ENCODE assay signal across 11 cellular contexts in the genomic region with DNA sequence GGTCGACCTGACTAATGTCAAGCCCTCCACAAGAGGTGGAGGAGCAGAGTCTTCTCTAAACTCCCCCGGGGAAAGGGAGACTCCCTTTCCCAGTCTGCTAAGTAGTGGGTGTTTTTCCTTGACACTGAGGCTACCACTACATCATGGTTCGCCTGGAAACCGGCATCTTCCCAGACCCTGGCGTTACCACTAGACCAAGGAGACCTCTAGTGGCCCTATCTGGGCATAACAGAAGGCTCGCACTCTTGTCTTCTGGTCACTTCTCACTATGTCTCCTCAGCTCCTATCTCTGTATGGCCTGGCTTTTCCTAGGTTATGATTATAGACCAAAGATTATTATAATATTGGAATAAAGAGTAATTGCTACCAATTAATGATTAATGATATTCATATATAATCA. TPM values are rescaled to one million over a fixed set of nuclear protein-coding genes. Genes with fewer than 3 reads are reported as not detected.
A peak's percentile ranks its signal among the peaks of the same experiment; 100 is the strongest.
DNase-seq lines count a peak whose midpoint lies in the region; ATAC-seq and TF ChIP-seq lines count a peak whose summit lies in the region.
"Not testable (repeated sequence)": the region's sequence is repeated elsewhere in the genome, so short reads cannot be mapped to it uniquely, and the experiment has no call there.
"Had no signal": no experiment of that assay in that cellular context is flagged by ENCODE, and none has a peak within 500 bp of the region (broad histone marks: within the 10 kb centered on the region; RNA-seq: fewer than 3 reads in every experiment).

No MANE protein-coding gene starts in this region.

- not testable (repeated sequence) for DNase-seq in BJ (ENCODE audit: low read depth); esophagus muscularis mucosa (ENCODE audit: extremely low spot score)
- DNase-seq in MV-4-11 (lab: John Stamatoyannopoulos, UW) (peak; percentile 36), PC-3 (peak; percentile 65), left kidney (ENCODE audit: low read depth, low spot score) (peak; percentile 34), skeletal muscle cell (ENCODE audit: low read depth) (peak; percentile 11)
- DNase-seq in activated CD8-positive, alpha-beta T cell treated with anti-CD3 and anti-CD28 coated beads for 36 hours = peak; percentile 27

- H3K36me3 Mint-ChIP-seq in activated CD8-positive, alpha-beta T cell treated with anti-CD3 and anti-CD28 coated beads for 36 hours (ENCODE audit: low read depth) = not testable (repeated sequence)

- intact Hi-C loops in PC-3 (cut with micrococcal nuclease) = loop anchor here (5.0 kb wide), 1 partner anchor 43 kb away; no protein-coding TSS in a partner anchor
- intact Hi-C loops in activated CD8-positive, alpha-beta T cell treated with anti-CD3 and anti-CD28 coated beads for 36 hours (cut with micrococcal nuclease); esophagus muscularis mucosa (cut with DNase I): not testable (repeated sequence)

- not testable (repeated sequence) for H3K9me3 Mint-ChIP-seq in activated CD8-positive, alpha-beta T cell treated with anti-CD3 and anti-CD28 coated beads for 36 hours

- POLR2A ChIA-PET in BJ (lab: Charles Lee); PC-3 (lab: Charles Lee; ENCODE audit: unreplicated experiment); activated CD8-positive, alpha-beta T cell treated with anti-CD3 and anti-CD28 coated beads for 36 hours (lab: Charles Lee): not testable (repeated sequence)

- not testable (repeated sequence) for H3K9ac ChIP-seq in PC-3 (ENCODE audit: low read length)

- not testable (repeated sequence) for H3K27ac ChIP-seq in PC-3 (ENCODE audit: low read length); esophagus muscularis mucosa (replicated peaks in 1 of 4)

- H3K79me2 ChIP-seq in PC-3 (ENCODE audit: low read length) = not testable (repeated sequence)

- not testable (repeated sequence) for H3K4me1 Mint-ChIP-seq in activated CD8-positive, alpha-beta T cell treated with anti-CD3 and anti-CD28 coated beads for 36 hours (ENCODE audit: low read depth)

- H3K4me3 Mint-ChIP-seq in activated CD8-positive, alpha-beta T cell treated with anti-CD3 and anti-CD28 coated beads for 36 hours = not testable (repeated sequence)

- H3K9me3 ChIP-seq in PC-3 (ENCODE audit: low read length); esophagus muscularis mucosa: not testable (repeated sequence)

- TF ChIP-seq CTCF in BJ (IDR thresholded peaks at IDR 0.05; ENCODE audit: insufficient read depth, low read depth, low read length) = peak; percentile 67
- TF ChIP-seq CTCF in GM12874 (IDR thresholded peaks at IDR 0.05; ENCODE audit: insufficient read depth, low read depth, low read length) = peak; percentile 28; the same call in 1 of the 2 replicates
- peak; percentile 40; the same call in 1 of the 2 replicates for TF ChIP-seq CTCF in PC-3 (conservative IDR thresholded peaks at IDR 0.05; ENCODE audit: low read depth, low read length)
- peak; percentile 58 for TF ChIP-seq CTCF in activated CD8-positive, alpha-beta T cell treated with anti-CD3 and anti-CD28 coated beads for 36 hours (IDR thresholded peaks at IDR 0.05)
- TF ChIP-seq CTCF in esophagus muscularis mucosa (IDR thresholded peaks at IDR 0.05) = peak in 2 of 3 experiments; percentile 20 to 50

- TF ChIP-seq EP300 in esophagus muscularis mucosa (IDR thresholded peaks at IDR 0.05) = not testable (repeated sequence)

- H3K27ac Mint-ChIP-seq in activated CD8-positive, alpha-beta T cell treated with anti-CD3 and anti-CD28 coated beads for 36 hours = not testable (repeated sequence)

- H3F3A ChIP-seq in PC-3 (ENCODE audit: low read length, unreplicated experiment) = not testable (repeated sequence)

- not testable (repeated sequence) for H3K36me3 ChIP-seq in BJ (ENCODE audit: control insufficient read depth, insufficient read depth, low read length); PC-3 (ENCODE audit: low read depth, low read length); esophagus muscularis mucosa

- H3K27me3 ChIP-seq in BJ (ENCODE audit: control insufficient read depth, insufficient read depth, low read length); PC-3 (ENCODE audit: low read length): not testable (repeated sequence)
- H3K27me3 ChIP-seq in esophagus muscularis mucosa = peaks cover 0 to 17% (median 0%) of the 10 kb centered on the region in 4 donors

- H3K9me2 ChIP-seq in PC-3 (replicated peaks; ENCODE audit: low read length) = not testable (repeated sequence)

- 14% methylated on average over 6 of the region's 6 CpGs for WGBS in esophagus muscularis mucosa

- BruUV-seq in PC-3 (replicated peaks; lab: Mats Ljungman, UMichigan) = not testable (repeated sequence)

- CTCF ChIA-PET in BJ (lab: Yijun Ruan, JAX) = interaction anchor here (0.7 to 1.4 kb wide), 7 partner anchors 8 to 172 kb away, joined by 3 to 5 read pairs (median 4); no protein-coding TSS in a partner anchor
- CTCF ChIA-PET in PC-3 (lab: Charles Lee) = not testable (repeated sequence)
- CTCF ChIA-PET in activated CD8-positive, alpha-beta T cell treated with anti-CD3 and anti-CD28 coated beads for 36 hours (lab: Charles Lee) = interaction anchor here (1.3 kb wide), 1 partner anchor 71 kb away, joined by 3 read pairs; no protein-coding TSS in a partner anchor

- TF ChIP-seq POLR2A in esophagus muscularis mucosa (IDR thresholded peaks at IDR 0.05; ENCODE audit: low read depth) = not testable (repeated sequence)

- not testable (repeated sequence) for H4K20me1 ChIP-seq in PC-3 (ENCODE audit: low read length)

- H2AFZ ChIP-seq in PC-3 (ENCODE audit: low read length) = 0 out of 2 replicates have a peak overlapping the region, but pooled peaks have one; percentile 42

- not testable (repeated sequence) for H3K4me3 ChIP-seq in BJ (ENCODE audit: low read depth, low read length); PC-3 (ENCODE audit: low read length); esophagus muscularis mucosa; skeletal muscle cell (ENCODE audit: low read depth, low read length)

- H3K27me3 Mint-ChIP-seq in activated CD8-positive, alpha-beta T cell treated with anti-CD3 and anti-CD28 coated beads for 36 hours = peaks cover 19% of the 10 kb centered on the region

- ATAC-seq in PC-3 = peak; percentile 60; the same call in 1 of the 2 replicates
- not testable (repeated sequence) for ATAC-seq in activated CD8-positive, alpha-beta T cell treated with anti-CD3 and anti-CD28 coated beads for 36 hours

- H3K4me1 ChIP-seq in PC-3 (ENCODE audit: insufficient read depth, low read length); esophagus muscularis mucosa: not testable (repeated sequence)

- H3K4me2 ChIP-seq in PC-3 (ENCODE audit: low read length) = not testable (repeated sequence)

RNA-seq across cellular contexts. Expression of a gene that starts 5.4 kb away (rescaled TPM):
- 5.5 and 8.6 TPM in 2 replicates for polyA plus RNA-seq in BJ (2011; rRNA removed)
- 1.3 and 2.6 TPM in 2 replicates for polyA minus RNA-seq in BJ (2011; rRNA and poly(A)+ RNA removed)
- total RNA-seq in PC-3 (2014; rRNA removed) (not detected in 2 replicates), esophagus muscularis mucosa (not detected)
- total RNA-seq in activated CD8-positive, alpha-beta T cell treated with anti-CD3 and anti-CD28 coated beads for 36 hours = not detected
- total RNA-seq: gastroesophageal sphincter; subcutaneous adipose tissue; T-helper 2 cell treated with Interferon-gamma antibody and Interleukin-4, amounts not matched to agents 100 ng/mL and 5 ng/mL, for 36 hours had no signal
